In genomic region chr3:36992806-36993325, GRCh38 we compare ENCODE assay signal across 8 cellular contexts. TPM values are rescaled to one million over a fixed set of nuclear protein-coding genes. Genes with fewer than 3 reads are reported as not detected.
DNase-seq lines count a peak whose midpoint lies in the region; ATAC-seq and TF ChIP-seq lines count a peak whose summit lies in the region.

Gene EPM2AIP1, minus strand, starts transcription at chr3:36993131. Its CDS starts 54 bp downstream, at chr3:36993077.

- no peaks in the 10 kb centered on the region for H3K9me3 ChIP-seq in neural cell (ENCODE audit: low read length)

- H3K27ac ChIP-seq in neural cell (ENCODE audit: low read length): peak within 1 kb of the TSS; percentile 96

- no peaks in the 10 kb centered on the region for H3K9me2 ChIP-seq in neural cell (ENCODE audit: insufficient read depth, low read length)

- peak; percentile 64 for TF ChIP-seq RAD21 in neural cell (conservative IDR thresholded peaks at IDR 0.05)

- peak within 1 kb of the TSS; percentile 99 for H2AFZ ChIP-seq in neural cell (ENCODE audit: low read depth, low read length)

- peak; percentile 51 for TF ChIP-seq EP300 in neural cell (conservative IDR thresholded peaks at IDR 0.05; ENCODE audit: poor library complexity, severe bottlenecking)

- H3K27me3 ChIP-seq in neural cell (ENCODE audit: insufficient read depth, low read depth, low read length): no peaks in the 10 kb centered on the region

- ATAC-seq in HG02938 (IDR thresholded peaks at IDR 0.05; ENCODE audit: unreplicated experiment): peak; percentile 84

- H3K36me3 ChIP-seq in neural cell (ENCODE audit: insufficient read depth, low read length): peaks cover 8% of the 10 kb centered on the region

- peak; percentile 99 for DNase-seq in activated effector memory CD4-positive, alpha-beta T cell treated with anti-CD3 and anti-CD28 coated beads, Interleukin-2, amount 50 U/mL, for 16 hours
- DNase-seq in activated effector memory CD4-positive, alpha-beta T cell treated with Interleukin-2 at 50 U/mL for 16 hours: no peak
- DNase-seq in SW480 (ENCODE audit: low spot score) (peak; percentile 100), erythroblast (lab: John Stamatoyannopoulos, UW) (no peak), NCI-H187 (lab: John Stamatoyannopoulos, UW) (no peak), anterior cingulate cortex (lab: John Stamatoyannopoulos, UW) (no peak)

- H3K4me2 ChIP-seq in neural cell (ENCODE audit: low read length): peak within 1 kb of the TSS; percentile 94

- no peaks in the 10 kb centered on the region for H4K20me1 ChIP-seq in neural cell (ENCODE audit: insufficient read depth)

- H3K4me3 ChIP-seq in neural cell (ENCODE audit: low read length): peak within 1 kb of the TSS; percentile 82

- peaks cover 61% of the 10 kb centered on the region for H3K79me2 ChIP-seq in neural cell (replicated peaks; ENCODE audit: insufficient read depth, low read length)

- peak within 1 kb of the TSS; percentile 94 for H3K9ac ChIP-seq in neural cell (ENCODE audit: low read length)

- peak; percentile 68 for TF ChIP-seq CTCF in neural cell (IDR thresholded peaks at IDR 0.05; ENCODE audit: poor library complexity, severe bottlenecking)

- H3F3A ChIP-seq in neural cell (ENCODE audit: insufficient read depth, low read length, poor library complexity, severe bottlenecking): no peaks in the 10 kb centered on the region

- peak; percentile 98 for TF ChIP-seq POLR2A in erythroblast (IDR thresholded peaks at IDR 0.05; ENCODE audit: low read length)

TF ChIP-seq in neural cell, 6 proteins besides CTCF, POLR2A, EP300 and RAD21:
- TF ChIP-seq POLR2AphosphoS5 (IDR thresholded peaks at IDR 0.05) (peak; percentile 97), MXI1 (conservative IDR thresholded peaks at IDR 0.05; ENCODE audit: poor library complexity, severe bottlenecking) (no peak), TAF1 (IDR thresholded peaks at IDR 0.05; ENCODE audit: low read depth) (peak; percentile 91), EZH2 (IDR thresholded peaks at IDR 0.05; ENCODE audit: borderline replicate concordance, insufficient read depth, low read length, poor library complexity, severe bottlenecking) (no peak), SMC3 (conservative IDR thresholded peaks at IDR 0.05; ENCODE audit: poor library complexity) (peak; percentile 69), REST (IDR thresholded peaks at IDR 0.05; ENCODE audit: borderline replicate concordance) (peak; percentile 95)

RNA-seq across cellular contexts. Expression of gene EPM2AIP1, which starts in this region (rescaled TPM):
- 38.1 and 41.4 TPM in 2 replicates for polyA plus RNA-seq in neural cell
- polyA minus RNA-seq in neural cell: 88.2 and 90.3 TPM in 2 replicates

Comparison
In these comparisons a context has a peak if more than half of its experiments do, and no peak if none do; other contexts are left out.
1. DNase-seq: peak in activated effector memory CD4-positive, alpha-beta T cell treated with anti-CD3 and anti-CD28 coated beads, Interleukin-2, amount 50 U/mL, for 16 hours (single experiment) and SW480 (single experiment); none in activated effector memory CD4-positive, alpha-beta T cell treated with Interleukin-2 at 50 U/mL for 16 hours (single experiment), erythroblast (0 of 2), NCI-H187 (0 of 2) and anterior cingulate cortex (0 of 58).